In the genomic region with DNA sequence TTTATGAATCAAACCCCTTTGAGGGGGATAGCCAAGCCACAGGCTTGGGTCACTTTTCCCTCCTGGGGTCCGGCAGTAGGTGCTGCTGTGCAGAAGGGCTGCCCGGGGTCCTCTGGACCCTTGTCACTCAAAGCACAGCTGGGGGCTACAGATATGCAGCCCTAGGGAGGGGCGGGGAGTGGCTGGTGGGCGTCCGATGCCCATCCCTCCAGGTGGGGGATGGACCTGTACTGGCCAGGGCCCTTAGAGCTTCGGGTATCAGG, we compare ENCODE assay signal across 8 cellular contexts. TPM values are rescaled to one million over a fixed set of nuclear protein-coding genes. Genes with fewer than 3 reads are reported as not detected.
A peak's percentile ranks its signal among the peaks of the same experiment; 100 is the strongest.
DNase-seq lines count a peak whose midpoint lies in the region; ATAC-seq and TF ChIP-seq lines count a peak whose summit lies in the region.

No MANE protein-coding gene starts in this region.

- no peaks in the 10 kb centered on the region for H3K36me3 ChIP-seq in ACC112 (ENCODE audit: insufficient read depth, low read length)

- DNase-seq in naive thymus-derived CD8-positive, alpha-beta T cell: no peak
- DNase-seq in NCI-H2171 (lab: John Stamatoyannopoulos, UW): no peak
- no peak for DNase-seq in epidermal melanocyte (ENCODE audit: insufficient read length, low spot score)

- H3K27ac Mint-ChIP-seq in dendritic cell treated with granulocyte-macrophage colony-stimulating factor and Interleukin-4, amounts not matched to agents 40 ng/mL and 50 ng/mL, for 4 days: no peak overlapping the region
- peak overlapping the region in 7 of 10 donors; percentile 44 to 93 (median 85) for H3K27ac Mint-ChIP-seq in naive thymus-derived CD8-positive, alpha-beta T cell

- H3K27ac ChIP-seq in ACC112 (ENCODE audit: low read depth, low read length): peak overlapping the region; percentile 98

- no peaks in the 10 kb centered on the region for H3K27me3 Mint-ChIP-seq in dendritic cell treated with granulocyte-macrophage colony-stimulating factor and Interleukin-4, amounts not matched to agents 40 ng/mL and 50 ng/mL, for 4 days
- H3K27me3 Mint-ChIP-seq in naive thymus-derived CD8-positive, alpha-beta T cell: no peaks in the 10 kb centered on the region

- H3K4me3 ChIP-seq in ACC112 (ENCODE audit: low read depth, low read length): peak overlapping the region; percentile 100

- no peak for TF ChIP-seq EP300 in Ishikawa (IDR thresholded peaks at IDR 0.05; ENCODE audit: borderline replicate concordance)

- H3K9me3 Mint-ChIP-seq in dendritic cell treated with granulocyte-macrophage colony-stimulating factor and Interleukin-4, amounts not matched to agents 40 ng/mL and 50 ng/mL, for 4 days: no peaks in the 10 kb centered on the region
- H3K9me3 Mint-ChIP-seq in naive thymus-derived CD8-positive, alpha-beta T cell: no peaks in the 10 kb centered on the region

- peak in 1 of 2 donors; percentile 1 for ATAC-seq in naive thymus-derived CD8-positive, alpha-beta T cell
- ATAC-seq in GM21390 (IDR thresholded peaks at IDR 0.05; ENCODE audit: unreplicated experiment) (no peak), HG02571 (IDR thresholded peaks at IDR 0.05; ENCODE audit: unreplicated experiment) (no peak)

- no peaks in the 10 kb centered on the region for H3K27me3 ChIP-seq in ACC112 (ENCODE audit: insufficient read depth, low read length)

- peaks cover 49% of the 10 kb centered on the region for H3K79me2 ChIP-seq in ACC112 (ENCODE audit: control insufficient read depth, insufficient read depth, low read length, unreplicated experiment)

- H3K4me1 Mint-ChIP-seq in dendritic cell treated with granulocyte-macrophage colony-stimulating factor and Interleukin-4, amounts not matched to agents 40 ng/mL and 50 ng/mL, for 4 days (ENCODE audit: low read depth): peaks cover 52% of the 10 kb centered on the region
- H3K4me1 Mint-ChIP-seq in naive thymus-derived CD8-positive, alpha-beta T cell: peaks cover 11 to 37% (median 20%) of the 10 kb centered on the region in 4 donors

- peak overlapping the region; percentile 65 for H3K4me3 Mint-ChIP-seq in dendritic cell treated with granulocyte-macrophage colony-stimulating factor and Interleukin-4, amounts not matched to agents 40 ng/mL and 50 ng/mL, for 4 days
- peak overlapping the region; percentile 73 to 91 (median 83) for H3K4me3 Mint-ChIP-seq in naive thymus-derived CD8-positive, alpha-beta T cell

- H3K4me1 ChIP-seq in ACC112 (ENCODE audit: control insufficient read depth, insufficient read depth, low read length, unreplicated experiment): peaks cover 58% of the 10 kb centered on the region

- POLR2A ChIA-PET in naive thymus-derived CD8-positive, alpha-beta T cell (lab: Charles Lee): interaction anchor here (0.6 kb wide), 1 partner anchor 249 kb away, joined by 3 read pairs; no protein-coding TSS in a partner anchor

- TF ChIP-seq RAD21 in Ishikawa (IDR thresholded peaks at IDR 0.05; ENCODE audit: low read depth): no peak

- H2AFZ ChIP-seq in ACC112 (ENCODE audit: low read length, unreplicated experiment): no peak overlapping the region

- peaks cover 87% of the 10 kb centered on the region for H3K36me3 Mint-ChIP-seq in dendritic cell treated with granulocyte-macrophage colony-stimulating factor and Interleukin-4, amounts not matched to agents 40 ng/mL and 50 ng/mL, for 4 days (ENCODE audit: low read depth)
- peaks cover 0 to 9% (median 0%) of the 10 kb centered on the region in 3 donors for H3K36me3 Mint-ChIP-seq in naive thymus-derived CD8-positive, alpha-beta T cell

- intact Hi-C loops in dendritic cell treated with granulocyte-macrophage colony-stimulating factor and Interleukin-4, amounts not matched to agents 40 ng/mL and 50 ng/mL, for 4 days (cut with micrococcal nuclease): no loop called here

TF ChIP-seq in Ishikawa, 13 proteins besides CTCF, POLR2A, EP300 and RAD21:
- TF ChIP-seq, protein P1, sequence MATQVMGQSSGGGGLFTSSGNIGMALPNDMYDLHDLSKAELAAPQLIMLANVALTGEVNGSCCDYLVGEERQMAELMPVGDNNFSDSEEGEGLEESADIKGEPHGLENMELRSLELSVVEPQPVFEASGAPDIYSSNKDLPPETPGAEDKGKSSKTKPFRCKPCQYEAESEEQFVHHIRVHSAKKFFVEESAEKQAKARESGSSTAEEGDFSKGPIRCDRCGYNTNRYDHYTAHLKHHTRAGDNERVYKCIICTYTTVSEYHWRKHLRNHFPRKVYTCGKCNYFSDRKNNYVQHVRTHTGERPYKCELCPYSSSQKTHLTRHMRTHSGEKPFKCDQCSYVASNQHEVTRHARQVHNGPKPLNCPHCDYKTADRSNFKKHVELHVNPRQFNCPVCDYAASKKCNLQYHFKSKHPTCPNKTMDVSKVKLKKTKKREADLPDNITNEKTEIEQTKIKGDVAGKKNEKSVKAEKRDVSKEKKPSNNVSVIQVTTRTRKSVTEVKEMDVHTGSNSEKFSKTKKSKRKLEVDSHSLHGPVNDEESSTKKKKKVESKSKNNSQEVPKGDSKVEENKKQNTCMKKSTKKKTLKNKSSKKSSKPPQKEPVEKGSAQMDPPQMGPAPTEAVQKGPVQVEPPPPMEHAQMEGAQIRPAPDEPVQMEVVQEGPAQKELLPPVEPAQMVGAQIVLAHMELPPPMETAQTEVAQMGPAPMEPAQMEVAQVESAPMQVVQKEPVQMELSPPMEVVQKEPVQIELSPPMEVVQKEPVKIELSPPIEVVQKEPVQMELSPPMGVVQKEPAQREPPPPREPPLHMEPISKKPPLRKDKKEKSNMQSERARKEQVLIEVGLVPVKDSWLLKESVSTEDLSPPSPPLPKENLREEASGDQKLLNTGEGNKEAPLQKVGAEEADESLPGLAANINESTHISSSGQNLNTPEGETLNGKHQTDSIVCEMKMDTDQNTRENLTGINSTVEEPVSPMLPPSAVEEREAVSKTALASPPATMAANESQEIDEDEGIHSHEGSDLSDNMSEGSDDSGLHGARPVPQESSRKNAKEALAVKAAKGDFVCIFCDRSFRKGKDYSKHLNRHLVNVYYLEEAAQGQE (IDR thresholded peaks at IDR 0.05; ENCODE audit: low read depth): no peak
- TF ChIP-seq, protein P2, sequence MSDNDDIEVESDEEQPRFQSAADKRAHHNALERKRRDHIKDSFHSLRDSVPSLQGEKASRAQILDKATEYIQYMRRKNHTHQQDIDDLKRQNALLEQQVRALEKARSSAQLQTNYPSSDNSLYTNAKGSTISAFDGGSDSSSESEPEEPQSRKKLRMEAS (IDR thresholded peaks at IDR 0.05): peak; percentile 17; the same call in 1 of the 2 replicates
- TF ChIP-seq TEAD4 (IDR thresholded peaks at IDR 0.05) (no peak), CREB1 (IDR thresholded peaks at IDR 0.05; ENCODE audit: low read depth) (no peak)
TF ChIP-seq in Ishikawa: peak in this region for 1.

RNA-seq across cellular contexts. Expression of a gene that starts 0.6 kb away (rescaled TPM):
- total RNA-seq in naive thymus-derived CD8-positive, alpha-beta T cell: under 1 TPM; 0.30 to 0.34 TPM
- under 1 TPM in 1 of 3 donors, not detected in 2; 0.12 TPM for polyA plus RNA-seq in naive thymus-derived CD8-positive, alpha-beta T cell

RNA-seq across cellular contexts. Expression of a gene that starts 21.1 kb away (rescaled TPM):
- 10 to 100 TPM; 40.9 to 46.1 TPM for total RNA-seq in naive thymus-derived CD8-positive, alpha-beta T cell
- polyA plus RNA-seq in naive thymus-derived CD8-positive, alpha-beta T cell: 10 to 100 TPM; 33.6 to 44.4 (median 39.3) TPM

RNA-seq across cellular contexts. Expression of a gene that starts 44.1 kb away (rescaled TPM):
- total RNA-seq in naive thymus-derived CD8-positive, alpha-beta T cell: 100 to 1,000 TPM; 161 to 169 TPM
- polyA plus RNA-seq in naive thymus-derived CD8-positive, alpha-beta T cell: 10 to 100 TPM; 44.6 to 79.9 (median 45.5) TPM

RNA-seq across cellular contexts. Expression of a gene that starts 53.4 kb away (rescaled TPM):
- total RNA-seq in naive thymus-derived CD8-positive, alpha-beta T cell: 10 to 100 TPM; 70.6 to 71.3 TPM
- polyA plus RNA-seq in naive thymus-derived CD8-positive, alpha-beta T cell: 10 to 100 TPM; 43.4 to 64.8 (median 45.2) TPM

RNA-seq across cellular contexts. Expression of a gene that starts 56.4 kb away (rescaled TPM):
- under 1 TPM in 1 of 2 experiments, not detected in 1; 0.10 TPM for total RNA-seq in naive thymus-derived CD8-positive, alpha-beta T cell
- not detected for polyA plus RNA-seq in naive thymus-derived CD8-positive, alpha-beta T cell
